2 cellular contexts compared by ENCODE assay signal in the genomic region with DNA sequence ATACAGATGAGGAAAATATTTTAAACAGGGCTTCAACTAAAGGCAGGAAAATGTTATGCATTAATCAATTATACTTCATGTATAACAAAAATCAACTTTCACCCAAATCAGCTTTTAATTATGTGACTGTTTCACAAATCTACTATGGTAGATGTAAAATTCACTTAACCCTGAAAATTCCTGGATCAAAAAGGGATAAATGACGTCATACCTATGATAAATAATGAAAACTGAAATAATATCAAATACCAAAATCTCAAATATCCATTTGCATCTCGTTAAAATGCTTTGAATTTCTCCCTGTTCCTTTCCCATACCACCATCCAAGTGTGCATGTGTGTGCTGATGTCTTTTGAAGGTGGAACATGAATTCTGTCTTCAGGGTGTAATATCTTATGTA.
TF ChIP-seq lines count a peak whose summit lies in the region.

No MANE protein-coding gene starts in this region.

TF ChIP-seq in IMR-90, 13 proteins besides CTCF, POLR2A, EP300 and RAD21:
- no peak for TF ChIP-seq MAFK (IDR thresholded peaks at IDR 0.05; ENCODE audit: low read depth, low read length)
- TF ChIP-seq BHLHE40 (IDR thresholded peaks at IDR 0.05; ENCODE audit: low read depth, low read length) = no peak
- no peak for TF ChIP-seq CHD1 (IDR thresholded peaks at IDR 0.05; ENCODE audit: low read depth, low read length)

TF ChIP-seq in K562, 482 proteins besides CTCF, POLR2A, EP300 and RAD21:
- peak; percentile 48; the same call in 1 of the 2 replicates for TF ChIP-seq ATF3 (IDR thresholded peaks at IDR 0.05)
- no peak for TF ChIP-seq ATF3 (CRISPR knock-in tag; conservative IDR thresholded peaks at IDR 0.05)
- no peak for TF ChIP-seq POLR2G (IDR thresholded peaks at IDR 0.05; ENCODE audit: low read depth, low read length)
- 0 out of 2 replicates have a peak, but pooled peaks have one; percentile 19 for TF ChIP-seq ATF7 (IDR thresholded peaks at IDR 0.05)
TF ChIP-seq in K562: peak in this region for 2.
